In genomic region chr1:30043731-30044408, GRCh38 we compare ENCODE assay signal across 12 cellular contexts.
"Had no signal": no experiment of that assay in that cellular context is flagged by ENCODE, and none has a peak within 500 bp of the region (broad histone marks: within the 10 kb centered on the region; RNA-seq: fewer than 3 reads in every experiment).

No MANE protein-coding gene starts in this region.

- H3K27me3 Mint-ChIP-seq: activated CD4-positive, alpha-beta T cell treated with anti-CD3 and anti-CD28 coated beads, Interleukin-2, amount 10 ng/mL, durations not matched to agents 24 days and 14 days had no signal

- H3K4me1 ChIP-seq: colonic mucosa had no signal

- H3K4me2 ChIP-seq: SK-N-SH had no signal

- H3K4me1 Mint-ChIP-seq: activated CD4-positive, alpha-beta T cell treated with anti-CD3 and anti-CD28 coated beads, Interleukin-2, amount 10 ng/mL, durations not matched to agents 24 days and 14 days; activated naive CD8-positive, alpha-beta T cell treated with anti-CD3 and anti-CD28 coated beads for 36 hours had no signal

- ATAC-seq: activated CD8-positive, alpha-beta T cell treated with anti-CD3 and anti-CD28 coated beads, Interleukin-2, amount 10 ng/mL, durations not matched to agents 7 days and 5 days had no signal

- H3K9ac ChIP-seq: SK-N-SH had no signal

- H3K27ac ChIP-seq: colonic mucosa, thoracic aorta had no signal

- H3K4me3 Mint-ChIP-seq: activated CD4-positive, alpha-beta T cell treated with anti-CD3 and anti-CD28 coated beads, Interleukin-2, amount 10 ng/mL, durations not matched to agents 24 days and 14 days; activated CD8-positive, alpha-beta T cell treated with anti-CD3 and anti-CD28 coated beads, Interleukin-2, amount 10 ng/mL, durations not matched to agents 7 days and 5 days; activated naive CD8-positive, alpha-beta T cell treated with anti-CD3 and anti-CD28 coated beads for 36 hours had no signal

- H3K9me3 ChIP-seq: colonic mucosa, SK-N-SH, thoracic aorta had no signal

- H3K4me3 ChIP-seq: colonic mucosa, thoracic aorta had no signal

- H3K27me3 ChIP-seq: colonic mucosa had no signal

- H3K27ac Mint-ChIP-seq: activated CD4-positive, alpha-beta T cell treated with anti-CD3 and anti-CD28 coated beads, Interleukin-2, amount 10 ng/mL, durations not matched to agents 24 days and 14 days; activated CD8-positive, alpha-beta T cell treated with anti-CD3 and anti-CD28 coated beads, Interleukin-2, amount 10 ng/mL, durations not matched to agents 7 days and 5 days; activated naive CD8-positive, alpha-beta T cell treated with anti-CD3 and anti-CD28 coated beads for 36 hours had no signal

- DNase-seq: activated CD4-positive, alpha-beta T cell treated with anti-CD3 and anti-CD28 coated beads, Interleukin-2, amount 10 ng/mL, durations not matched to agents 24 days and 14 days; activated CD8-positive, alpha-beta T cell treated with anti-CD3 and anti-CD28 coated beads, Interleukin-2, amount 10 ng/mL, durations not matched to agents 7 days and 5 days; activated naive CD4-positive, alpha-beta T cell treated with Interleukin-2 at 50 U/mL for 16 hours; activated naive CD8-positive, alpha-beta T cell treated with anti-CD3 and anti-CD28 coated beads for 36 hours; activated T-cell treated with anti-CD3 and anti-CD28 coated beads, Interleukin-2, amount 50 U/mL, for 48 hours; colonic mucosa; foreskin fibroblast; retina; SK-N-SH; stimulated activated CD4-positive, alpha-beta T cell treated with anti-CD3 and anti-CD28 coated beads, Interleukin-4, amount 100 ng/mL, for 1 hour; stimulated activated naive CD4-positive, alpha-beta T cell treated with Interleukin-2 at 50 U/mL for 16 hours had no signal

- H3K36me3 Mint-ChIP-seq: activated naive CD8-positive, alpha-beta T cell treated with anti-CD3 and anti-CD28 coated beads for 36 hours had no signal

- H3K36me3 ChIP-seq: colonic mucosa, thoracic aorta had no signal
